24 cellular contexts compared by ENCODE assay signal in genomic region chr2:176112375-176113302, GRCh38. TPM values are rescaled to one million over a fixed set of nuclear protein-coding genes. Genes with fewer than 3 reads are reported as not detected.
DNase-seq lines count a peak whose midpoint lies in the region; ATAC-seq and TF ChIP-seq lines count a peak whose summit lies in the region.
"Had no signal": no experiment of that assay in that cellular context is flagged by ENCODE, and none has a peak within 500 bp of the region (broad histone marks: within the 10 kb centered on the region; RNA-seq: fewer than 3 reads in every experiment).

No MANE protein-coding gene starts in this region.

- no peak for ATAC-seq in activated T-cell treated with anti-CD3 and anti-CD28 coated beads, Interleukin-2, amount 50 U/mL, for 4 hours
- ATAC-seq in RWPE2 (ENCODE audit: low read depth) (no peak), HG03460 (IDR thresholded peaks at IDR 0.05; ENCODE audit: unreplicated experiment) (no peak)
- ATAC-seq: K562; stimulated activated naive CD8-positive, alpha-beta T cell treated with anti-CD3 and anti-CD28 coated beads, Interleukin-15, amount 100 ng/mL, for 72 hours had no signal

- H3K4me1 ChIP-seq in RWPE2 (ENCODE audit: insufficient read depth, poor library complexity, severe bottlenecking) (peaks cover 6% of the 10 kb centered on the region), uterus (no peaks in the 10 kb centered on the region)
- H3K4me1 ChIP-seq: BLaER1 had no signal

- no peaks in the 10 kb centered on the region for H3K27me3 ChIP-seq in RWPE2 (ENCODE audit: insufficient read depth, poor library complexity, severe bottlenecking)
- peaks cover 0 to 3% of the 10 kb centered on the region in 2 donors for H3K27me3 ChIP-seq in uterus

- H3K27ac Mint-ChIP-seq in activated T-cell treated with anti-CD3 and anti-CD28 coated beads, Interleukin-2, amount 50 U/mL, for 24 hours: no peak overlapping the region
- H3K27ac Mint-ChIP-seq: activated T-helper 1 cell treated with anti-CD3 and anti-CD28 coated beads, Interleukin-12 subunit alpha, Interleukin-12 subunit beta, Interleukin-2, Interleukin-4 antibody, amounts not matched to agents 30 ng/mL and 10 ng/mL and 1 ng/mL, durations not matched to agents 14 hours and 24 hours and 36 hours had no signal

- H3K27ac ChIP-seq in RWPE2 (ENCODE audit: poor library complexity, severe bottlenecking) (peak overlapping the region; percentile 22), uterus (peak overlapping the region; percentile 98 to 99)
- H3K27ac ChIP-seq: BLaER1, esophagus squamous epithelium, right atrium auricular region, tibial artery had no signal

- peaks cover 11% of the 10 kb centered on the region for H3K4me1 Mint-ChIP-seq in activated T-cell treated with anti-CD3 and anti-CD28 coated beads, Interleukin-2, amount 50 U/mL, for 24 hours (ENCODE audit: low read depth)
- peaks cover 3% of the 10 kb centered on the region for H3K4me1 Mint-ChIP-seq in activated T-cell treated with anti-CD3 and anti-CD28 coated beads, Interleukin-2, amount 50 U/mL, for 4 hours (ENCODE audit: low read depth)

- H3K9me3 Mint-ChIP-seq in activated T-cell treated with anti-CD3 and anti-CD28 coated beads, Interleukin-2, amount 50 U/mL, for 24 hours: no peaks in the 10 kb centered on the region
- peaks cover 8% of the 10 kb centered on the region for H3K9me3 Mint-ChIP-seq in activated T-cell treated with anti-CD3 and anti-CD28 coated beads, Interleukin-2, amount 50 U/mL, for 4 hours

- intact Hi-C loops in uterus (cut with DNase I; ENCODE audit: low total_unique reads): no loop called here

- no peaks in the 10 kb centered on the region for H3K9me3 ChIP-seq in RWPE2 (ENCODE audit: severe bottlenecking)
- H3K9me3 ChIP-seq in uterus: no peaks in the 10 kb centered on the region
- H3K9me3 ChIP-seq: esophagus squamous epithelium, right atrium auricular region, tibial artery had no signal

- TF ChIP-seq POLR2A in uterus (IDR thresholded peaks at IDR 0.05): no peak

- H3K36me3 ChIP-seq in RWPE2 (ENCODE audit: low read depth): peaks cover 43% of the 10 kb centered on the region
- no peaks in the 10 kb centered on the region for H3K36me3 ChIP-seq in uterus
- H3K36me3 ChIP-seq: BLaER1, esophagus squamous epithelium, right atrium auricular region, tibial artery had no signal

- TF ChIP-seq CTCF in RWPE2 (IDR thresholded peaks at IDR 0.05; ENCODE audit: poor library complexity, severe bottlenecking) (no peak), uterus (IDR thresholded peaks at IDR 0.05) (no peak)

- peak; percentile 28 for DNase-seq in activated T-cell treated with anti-CD3 and anti-CD28 coated beads, Interleukin-2, amount 50 U/mL, for 24 hours
- no peak for DNase-seq in activated T-cell treated with anti-CD3 and anti-CD28 coated beads, Interleukin-2, amount 50 U/mL, for 4 hours
- DNase-seq in RWPE2 (ENCODE audit: low spot score): no peak
- DNase-seq in left kidney (ENCODE audit: low read depth, low spot score): peak; percentile 58
- DNase-seq in uterus: no peak
- no peak for DNase-seq in Kasumi-1 (lab: John Stamatoyannopoulos, UW)
- no peak for DNase-seq in ACHN
- DNase-seq: activated CD4-positive, CD25-positive, alpha-beta regulatory T cell treated with anti-CD3 and anti-CD28 coated beads, Interleukin-2, amount 50 U/mL, for 72 hours; Calu3; effector CD8-positive, alpha-beta T cell; esophagus squamous epithelium; GOT3; NCI-H82; occipital lobe; SHP77 treated with DMSO at 0.1 percent for 48 hours; stimulated activated naive CD8-positive, alpha-beta T cell treated with anti-CD3 and anti-CD28 coated beads, Interleukin-15, amount 100 ng/mL, for 72 hours; tibial artery had no signal

- no peak overlapping the region for H3K4me3 Mint-ChIP-seq in activated T-cell treated with anti-CD3 and anti-CD28 coated beads, Interleukin-2, amount 50 U/mL, for 24 hours
- H3K4me3 Mint-ChIP-seq in activated T-cell treated with anti-CD3 and anti-CD28 coated beads, Interleukin-2, amount 50 U/mL, for 4 hours: no peak overlapping the region
- H3K4me3 Mint-ChIP-seq: activated T-helper 1 cell treated with anti-CD3 and anti-CD28 coated beads, Interleukin-12 subunit alpha, Interleukin-12 subunit beta, Interleukin-2, Interleukin-4 antibody, amounts not matched to agents 30 ng/mL and 10 ng/mL and 1 ng/mL, durations not matched to agents 14 hours and 24 hours and 36 hours; stimulated activated naive CD8-positive, alpha-beta T cell treated with anti-CD3 and anti-CD28 coated beads, Interleukin-15, amount 100 ng/mL, for 72 hours had no signal

- no peak overlapping the region for H3K4me3 ChIP-seq in RWPE2 (ENCODE audit: severe bottlenecking)
- peak overlapping the region; percentile 36 to 51 for H3K4me3 ChIP-seq in uterus
- H3K4me3 ChIP-seq: BLaER1, esophagus squamous epithelium, K562, right atrium auricular region, tibial artery had no signal

- H3K27me3 Mint-ChIP-seq in activated T-cell treated with anti-CD3 and anti-CD28 coated beads, Interleukin-2, amount 50 U/mL, for 24 hours: peaks cover 94% of the 10 kb centered on the region
- peaks cover 90% of the 10 kb centered on the region for H3K27me3 Mint-ChIP-seq in activated T-cell treated with anti-CD3 and anti-CD28 coated beads, Interleukin-2, amount 50 U/mL, for 4 hours (ENCODE audit: low read depth)

- in situ Hi-C loops in ACHN (cut with HindIII; ENCODE audit: low pct_ligation_motif_present, low pct_unique_long_range_greater_than_20kb, low sequenced_read_pairs): no loop called here

- H3K36me3 Mint-ChIP-seq in activated T-cell treated with anti-CD3 and anti-CD28 coated beads, Interleukin-2, amount 50 U/mL, for 24 hours (ENCODE audit: low read depth): no peaks in the 10 kb centered on the region
- H3K36me3 Mint-ChIP-seq in activated T-cell treated with anti-CD3 and anti-CD28 coated beads, Interleukin-2, amount 50 U/mL, for 4 hours (ENCODE audit: insufficient read depth): no peaks in the 10 kb centered on the region

RNA-seq across cellular contexts. Expression of gene HOXD10, which starts 3.9 kb away (rescaled TPM):
- total RNA-seq in activated T-cell treated with anti-CD3 and anti-CD28 coated beads, Interleukin-2, amount 50 U/mL, for 4 hours: not detected
- 10 to 100 TPM in 3 of 4 donors, 1 to 10 TPM in 1; 6.8 to 81.0 (median 53.6) TPM for total RNA-seq in uterus
- total RNA-seq: activated T-helper 1 cell treated with anti-CD3 and anti-CD28 coated beads, Interleukin-12 subunit alpha, Interleukin-12 subunit beta, Interleukin-2, Interleukin-4 antibody, amounts not matched to agents 30 ng/mL and 10 ng/mL and 1 ng/mL, durations not matched to agents 14 hours and 24 hours and 36 hours; Calu3; cerebellum; K562; occipital lobe; right atrium auricular region had no signal

RNA-seq across cellular contexts. Expression of gene HOXD11, which starts 5.6 kb away (rescaled TPM):
- total RNA-seq in activated T-cell treated with anti-CD3 and anti-CD28 coated beads, Interleukin-2, amount 50 U/mL, for 4 hours: not detected
- 10 to 100 TPM in 1 of 4 donors, 1 to 10 TPM in 1, under 1 TPM in 1, not detected in 1; 0.88 to 34.6 (median 8.6) TPM for total RNA-seq in uterus
- total RNA-seq: activated T-helper 1 cell treated with anti-CD3 and anti-CD28 coated beads, Interleukin-12 subunit alpha, Interleukin-12 subunit beta, Interleukin-2, Interleukin-4 antibody, amounts not matched to agents 30 ng/mL and 10 ng/mL and 1 ng/mL, durations not matched to agents 14 hours and 24 hours and 36 hours; Calu3; cerebellum; esophagus squamous epithelium; K562; occipital lobe; right atrium auricular region had no signal

RNA-seq across cellular contexts. Expression of gene HOXD9, which starts 9.9 kb away (rescaled TPM):
- not detected for total RNA-seq in activated T-cell treated with anti-CD3 and anti-CD28 coated beads, Interleukin-2, amount 50 U/mL, for 4 hours
- total RNA-seq in uterus: 10 to 100 TPM in 3 of 4 donors, 1 to 10 TPM in 1; 3.8 to 78.1 (median 46.4) TPM
- total RNA-seq: activated T-helper 1 cell treated with anti-CD3 and anti-CD28 coated beads, Interleukin-12 subunit alpha, Interleukin-12 subunit beta, Interleukin-2, Interleukin-4 antibody, amounts not matched to agents 30 ng/mL and 10 ng/mL and 1 ng/mL, durations not matched to agents 14 hours and 24 hours and 36 hours; Calu3; cerebellum; K562; occipital lobe had no signal

RNA-seq across cellular contexts. Expression of gene HOXD12, which starts 13.0 kb away (rescaled TPM):
- total RNA-seq in activated T-cell treated with anti-CD3 and anti-CD28 coated beads, Interleukin-2, amount 50 U/mL, for 4 hours: not detected
- under 1 TPM in 1 of 4 donors, not detected in 3; 0.76 TPM for total RNA-seq in uterus
- total RNA-seq: activated T-helper 1 cell treated with anti-CD3 and anti-CD28 coated beads, Interleukin-12 subunit alpha, Interleukin-12 subunit beta, Interleukin-2, Interleukin-4 antibody, amounts not matched to agents 30 ng/mL and 10 ng/mL and 1 ng/mL, durations not matched to agents 14 hours and 24 hours and 36 hours; Calu3; cerebellum; esophagus squamous epithelium; glomerular endothelial cell; K562; occipital lobe; right atrium auricular region had no signal

RNA-seq across cellular contexts. Expression of gene HOXD8, which starts 16.9 kb away (rescaled TPM):
- under 1 TPM in 1 of 3 donors, not detected in 2; 0.11 TPM for total RNA-seq in activated T-cell treated with anti-CD3 and anti-CD28 coated beads, Interleukin-2, amount 50 U/mL, for 4 hours
- 10 to 100 TPM; 25.8 to 75.6 (median 48.0) TPM for total RNA-seq in uterus
- total RNA-seq: activated T-helper 1 cell treated with anti-CD3 and anti-CD28 coated beads, Interleukin-12 subunit alpha, Interleukin-12 subunit beta, Interleukin-2, Interleukin-4 antibody, amounts not matched to agents 30 ng/mL and 10 ng/mL and 1 ng/mL, durations not matched to agents 14 hours and 24 hours and 36 hours; Calu3; cerebellum; occipital lobe had no signal

Comparison
In these comparisons a context has a peak if more than half of its experiments do, and no peak if none do; other contexts are left out.
1. DNase-seq: peak in activated T-cell treated with anti-CD3 and anti-CD28 coated beads, Interleukin-2, amount 50 U/mL, for 24 hours (single experiment) and left kidney (single experiment); none in activated T-cell treated with anti-CD3 and anti-CD28 coated beads, Interleukin-2, amount 50 U/mL, for 4 hours (single experiment), RWPE2 (single experiment), uterus (0 of 2), Kasumi-1 (0 of 2) and ACHN (single experiment).
2. RNA of gene HOXD10, which starts 3.9 kb away (total RNA-seq): 6.8 to 81.0 TPM in uterus; not detected in activated T-cell treated with anti-CD3 and anti-CD28 coated beads, Interleukin-2, amount 50 U/mL, for 4 hours; every median in the first group is over 4 times any median in the second.
3. RNA of gene HOXD9, which starts 9.9 kb away (total RNA-seq): 3.8 to 78.1 TPM in uterus; not detected in activated T-cell treated with anti-CD3 and anti-CD28 coated beads, Interleukin-2, amount 50 U/mL, for 4 hours; every median in the first group is over 4 times any median in the second.